17 cellular contexts compared by ENCODE assay signal in genomic region chr16:2485811-2486507, GRCh38. TPM values are rescaled to one million over a fixed set of nuclear protein-coding genes. Genes with fewer than 3 reads are reported as not detected.
DNase-seq lines count a peak whose midpoint lies in the region; ATAC-seq lines count a peak whose summit lies in the region.
"Had no signal": no experiment of that assay in that cellular context is flagged by ENCODE, and none has a peak within 500 bp of the region (broad histone marks: within the 10 kb centered on the region; RNA-seq: fewer than 3 reads in every experiment).

No MANE protein-coding gene starts in this region.

- H3K27ac ChIP-seq in angular gyrus (ENCODE audit: low read depth, low read length): peak overlapping the region; percentile 34

- peak; percentile 45 for DNase-seq in Right ventricle myocardium inferior (ENCODE audit: missing footprints)
- DNase-seq in cardiac septum (ENCODE audit: low spot score): no peak
- DNase-seq in immature natural killer cell: no peak
- DNase-seq in stimulated activated effector memory CD8-positive, alpha-beta T cell treated with anti-CD3 and anti-CD28 coated beads, Interleukin-12 subunit alpha, Interleukin-12 subunit beta, amount 100 ng/mL, for 72 hours (ENCODE audit: low spot score in 2 of 2): no peak
- DNase-seq in NCI-H2171 treated with DMSO at 0.1 percent for 48 hours (lab: John Stamatoyannopoulos, UW): no peak
- no peak for DNase-seq in T-helper 2 cell
- DNase-seq: 8988T; CD4-positive, CD25-positive, alpha-beta regulatory T cell; DMS53; HFFc6; NCI-H1105 treated with DMSO at 0.1 percent for 48 hours; NCI-H187; NCI-H446 treated with DMSO at 0.1 percent for 48 hours; NCI-H774; SHP77 treated with DMSO at 0.1 percent for 48 hours had no signal

- no peaks in the 10 kb centered on the region for H3K36me3 Mint-ChIP-seq in immature natural killer cell
- no peaks in the 10 kb centered on the region for H3K36me3 Mint-ChIP-seq in stimulated activated effector memory CD8-positive, alpha-beta T cell treated with anti-CD3 and anti-CD28 coated beads, Interleukin-12 subunit alpha, Interleukin-12 subunit beta, amount 100 ng/mL, for 72 hours
- H3K36me3 Mint-ChIP-seq: CD4-positive, CD25-positive, alpha-beta regulatory T cell had no signal

- peak overlapping the region in 3 of 5 donors; percentile 71 to 85 (median 84) for H3K4me3 Mint-ChIP-seq in immature natural killer cell
- H3K4me3 Mint-ChIP-seq in stimulated activated effector memory CD8-positive, alpha-beta T cell treated with anti-CD3 and anti-CD28 coated beads, Interleukin-12 subunit alpha, Interleukin-12 subunit beta, amount 100 ng/mL, for 72 hours: no peak overlapping the region
- H3K4me3 Mint-ChIP-seq: HFFc6 had no signal

- intact Hi-C loops in Right ventricle myocardium inferior (cut with DNase I) (no loop called here), cardiac septum (cut with DNase I) (loop anchor here (10.0 kb wide), 1 partner anchor 151 kb away; no protein-coding TSS in a partner anchor)

- peaks cover 27 to 30% of the 10 kb centered on the region in 2 donors for H3K4me1 Mint-ChIP-seq in immature natural killer cell
- H3K4me1 Mint-ChIP-seq in stimulated activated effector memory CD8-positive, alpha-beta T cell treated with anti-CD3 and anti-CD28 coated beads, Interleukin-12 subunit alpha, Interleukin-12 subunit beta, amount 100 ng/mL, for 72 hours: peaks cover 50% of the 10 kb centered on the region

- H3K27ac Mint-ChIP-seq in immature natural killer cell: peak overlapping the region in 5 of 6 donors; percentile 7 to 94 (median 89)
- H3K27ac Mint-ChIP-seq in stimulated activated effector memory CD8-positive, alpha-beta T cell treated with anti-CD3 and anti-CD28 coated beads, Interleukin-12 subunit alpha, Interleukin-12 subunit beta, amount 100 ng/mL, for 72 hours: peak overlapping the region; percentile 93

- ATAC-seq in Right ventricle myocardium inferior: no peak
- ATAC-seq in stimulated activated effector memory CD8-positive, alpha-beta T cell treated with anti-CD3 and anti-CD28 coated beads, Interleukin-12 subunit alpha, Interleukin-12 subunit beta, amount 100 ng/mL, for 72 hours: no peak
- ATAC-seq in GM21515 (IDR thresholded peaks at IDR 0.05; ENCODE audit: unreplicated experiment): no peak

- no peaks in the 10 kb centered on the region for H3K9me3 Mint-ChIP-seq in immature natural killer cell
- no peaks in the 10 kb centered on the region for H3K9me3 Mint-ChIP-seq in stimulated activated effector memory CD8-positive, alpha-beta T cell treated with anti-CD3 and anti-CD28 coated beads, Interleukin-12 subunit alpha, Interleukin-12 subunit beta, amount 100 ng/mL, for 72 hours
- H3K9me3 Mint-ChIP-seq: CD4-positive, CD25-positive, alpha-beta regulatory T cell; HFFc6 had no signal

- H3K27me3 Mint-ChIP-seq in immature natural killer cell (ENCODE audit: low read depth in 3 of 3): peaks cover 0 to 6% (median 0%) of the 10 kb centered on the region in 3 donors
- H3K27me3 Mint-ChIP-seq: CD4-positive, CD25-positive, alpha-beta regulatory T cell had no signal

RNA-seq across cellular contexts. Expression of gene TBC1D24, which starts 11.0 kb away (rescaled TPM):
- total RNA-seq in Right ventricle myocardium inferior (14.8 TPM), cardiac septum (8.3 TPM)
- polyA plus RNA-seq in immature natural killer cell: 1 to 10 TPM; 1.1 to 4.5 (median 2.4) TPM

RNA-seq across cellular contexts. Expression of gene NTN3, which starts 14.9 kb away (rescaled TPM):
- total RNA-seq in Right ventricle myocardium inferior: 0.19 TPM
- total RNA-seq in cardiac septum: 0.30 TPM
- not detected for polyA plus RNA-seq in immature natural killer cell
- total RNA-seq: CD4-positive, CD25-positive, alpha-beta regulatory T cell had no signal
- polyA plus RNA-seq: CD4-positive, CD25-positive, alpha-beta regulatory T cell had no signal

RNA-seq across cellular contexts. Expression of gene TEDC2, which starts 26.1 kb away (rescaled TPM):
- total RNA-seq in Right ventricle myocardium inferior (0.95 TPM), cardiac septum (0.51 TPM)
- under 1 TPM in 2 of 3 donors, not detected in 1; 0.22 to 0.85 TPM for polyA plus RNA-seq in immature natural killer cell
- total RNA-seq: CD4-positive, CD25-positive, alpha-beta regulatory T cell had no signal

RNA-seq across cellular contexts. Expression of gene ATP6V0C, which starts 27.8 kb away (rescaled TPM):
- total RNA-seq in Right ventricle myocardium inferior (137 TPM), cardiac septum (137 TPM)
- 100 to 1,000 TPM in 1 of 3 donors, 10 to 100 TPM in 2; 70.9 to 116 (median 90.8) TPM for polyA plus RNA-seq in immature natural killer cell

RNA-seq across cellular contexts. Expression of gene AMDHD2, which starts 34.2 kb away (rescaled TPM):
- total RNA-seq in Right ventricle myocardium inferior: 16.2 TPM
- 12.4 TPM for total RNA-seq in cardiac septum
- polyA plus RNA-seq in immature natural killer cell: 10 to 100 TPM; 13.7 to 18.6 (median 13.9) TPM
